8 cellular contexts compared by ENCODE assay signal in the genomic region with DNA sequence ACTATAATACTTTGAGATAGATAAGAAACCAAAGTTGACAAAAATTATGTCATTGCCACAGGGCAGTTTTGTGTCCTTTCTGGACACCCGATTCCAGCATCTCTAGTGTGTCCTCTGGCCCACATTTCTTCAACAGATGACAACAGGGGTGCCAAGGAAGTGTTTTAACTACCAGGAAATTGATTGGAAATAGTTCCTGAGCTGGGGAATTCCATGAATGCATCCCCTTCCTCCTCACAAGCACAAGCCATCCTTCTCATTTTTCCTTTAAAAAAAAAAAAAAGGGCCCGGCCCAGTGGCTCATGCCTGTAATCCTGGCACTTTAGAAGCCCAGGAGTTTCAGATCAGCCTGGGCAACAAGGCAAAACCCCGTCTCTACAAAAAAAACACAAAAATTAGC. TPM values are rescaled to one million over a fixed set of nuclear protein-coding genes. Genes with fewer than 3 reads are reported as not detected.
DNase-seq lines count a peak whose midpoint lies in the region; ATAC-seq and TF ChIP-seq lines count a peak whose summit lies in the region.

No MANE protein-coding gene starts in this region.

- H3K4me3 ChIP-seq in HUES48 (ENCODE audit: low read depth, low read length) (peak overlapping the region; percentile 87), iPS-20b (ENCODE audit: low read length) (peak overlapping the region; percentile 59), spleen (peak overlapping the region in 6 of 8 donors; percentile 78 to 91 (median 83))

- peaks cover 32% of the 10 kb centered on the region for H3K36me3 ChIP-seq in HUES48 (ENCODE audit: control insufficient read depth, insufficient read depth, low read length)
- peaks cover 31% of the 10 kb centered on the region for H3K36me3 ChIP-seq in iPS-20b (ENCODE audit: insufficient read depth, low read depth, low read length)
- peaks cover 5 to 54% (median 28%) of the 10 kb centered on the region in 6 donors for H3K36me3 ChIP-seq in spleen

- ATAC-seq in activated T-helper 17 cell treated with anti-CD3 and anti-CD28 coated beads, Interleukin-2, amount 50 U/mL, for 72 hours (replicated peaks) = no peak
- ATAC-seq in GM19328 (IDR thresholded peaks at IDR 0.05; ENCODE audit: unreplicated experiment) = no peak

- peaks cover 9% of the 10 kb centered on the region; the same call in 1 of the 2 replicates for H3K4me1 ChIP-seq in HUES48 (ENCODE audit: control insufficient read depth, insufficient read depth, low read length)
- peaks cover 5% of the 10 kb centered on the region; the same call in 1 of the 2 replicates for H3K4me1 ChIP-seq in iPS-20b (ENCODE audit: insufficient read depth, low read length)
- H3K4me1 ChIP-seq in spleen = peaks cover 13 to 35% (median 20%) of the 10 kb centered on the region in 6 donors

- H3K9me3 ChIP-seq in HUES48 (ENCODE audit: control insufficient read depth, insufficient read depth, low read length) (no peaks in the 10 kb centered on the region), iPS-20b (ENCODE audit: insufficient read depth, low read depth, low read length) (no peaks in the 10 kb centered on the region), spleen (no peaks in the 10 kb centered on the region)

- intact Hi-C loops in spleen (cut with DNase I; ENCODE audit: low total_unique reads) = no loop called here

- H3K27me3 ChIP-seq in HUES48 (ENCODE audit: control insufficient read depth, insufficient read depth, low read length) = no peaks in the 10 kb centered on the region
- no peaks in the 10 kb centered on the region for H3K27me3 ChIP-seq in iPS-20b (ENCODE audit: insufficient read depth, low read length)
- H3K27me3 ChIP-seq in spleen (replicated peaks in 1 of 7) = no peaks in the 10 kb centered on the region

- H3K27ac Mint-ChIP-seq in activated T-helper 17 cell treated with anti-CD3 and anti-CD28 coated beads, Interleukin-2, amount 50 U/mL, for 72 hours = peak overlapping the region; percentile 91

- no peaks in the 10 kb centered on the region for H3K27me3 Mint-ChIP-seq in activated T-helper 17 cell treated with anti-CD3 and anti-CD28 coated beads, Interleukin-2, amount 50 U/mL, for 72 hours

- no peaks in the 10 kb centered on the region for H3K4me1 Mint-ChIP-seq in activated T-helper 17 cell treated with anti-CD3 and anti-CD28 coated beads, Interleukin-2, amount 50 U/mL, for 72 hours

- peak overlapping the region; percentile 97 for H3K4me3 Mint-ChIP-seq in activated T-helper 17 cell treated with anti-CD3 and anti-CD28 coated beads, Interleukin-2, amount 50 U/mL, for 72 hours

- H3K36me3 Mint-ChIP-seq in activated T-helper 17 cell treated with anti-CD3 and anti-CD28 coated beads, Interleukin-2, amount 50 U/mL, for 72 hours (ENCODE audit: low read depth) = peaks cover 80% of the 10 kb centered on the region

- H3K9me3 Mint-ChIP-seq in activated T-helper 17 cell treated with anti-CD3 and anti-CD28 coated beads, Interleukin-2, amount 50 U/mL, for 72 hours = no peaks in the 10 kb centered on the region

- TF ChIP-seq CTCF in spleen (IDR thresholded peaks at IDR 0.05 in 8 of 11, conservative IDR thresholded peaks at IDR 0.05 in 3 of 11) = no peak

- DNase-seq in spleen (no peak), COR-L47 (lab: John Stamatoyannopoulos, UW) (no peak), ecto neural progenitor cell (ENCODE audit: low spot score) (no peak), A172 (ENCODE audit: low spot score) (no peak)

- WGBS in spleen, 5 donors = 70 to 75% (median 70%) methylated on average over 3 of the region's 3 CpGs

- TF ChIP-seq POLR2A in spleen (IDR thresholded peaks at IDR 0.05) = no peak

- H3K27ac ChIP-seq in HUES48 (ENCODE audit: low read depth, low read length) (peak overlapping the region; percentile 95), iPS-20b (ENCODE audit: low read length) (no peak overlapping the region), spleen (peak overlapping the region; percentile 78 to 95 (median 92))

- peak overlapping the region; percentile 23; the same call in 1 of the 2 replicates for H3K9ac ChIP-seq in HUES48 (ENCODE audit: low read depth, low read length)
- peak overlapping the region; percentile 71; the same call in 1 of the 2 replicates for H3K9ac ChIP-seq in iPS-20b (ENCODE audit: low read depth, low read length)

RNA-seq across cellular contexts. Expression of gene B3GAT3, which starts 0.7 kb away (rescaled TPM):
- 10 to 100 TPM; 60.5 to 71.9 TPM for total RNA-seq in activated T-helper 17 cell treated with anti-CD3 and anti-CD28 coated beads, Interleukin-2, amount 50 U/mL, for 72 hours
- total RNA-seq in spleen = 10 to 100 TPM; 25.2 to 43.7 (median 37.1) TPM
- polyA plus RNA-seq in spleen = 10 to 100 TPM; 41.9 to 65.7 (median 63.1) TPM
- 58.9 and 67.7 TPM in 2 replicates for total RNA-seq in A172 (2014; rRNA removed; shearing (Covaris generic))

RNA-seq across cellular contexts. Expression of gene ROM1, which starts 9.4 kb away (rescaled TPM):
- total RNA-seq in activated T-helper 17 cell treated with anti-CD3 and anti-CD28 coated beads, Interleukin-2, amount 50 U/mL, for 72 hours = 1 to 10 TPM; 2.0 to 3.0 TPM
- 1 to 10 TPM; 4.3 to 8.8 (median 5.6) TPM for total RNA-seq in spleen
- polyA plus RNA-seq in spleen = 10 to 100 TPM in 1 of 3 donors, 1 to 10 TPM in 2; 4.2 to 15.0 (median 6.1) TPM
- total RNA-seq in A172 (2014; rRNA removed; shearing (Covaris generic)) = 3.4 and 6.4 TPM in 2 replicates

RNA-seq across cellular contexts. Expression of gene EML3, which starts 9.9 kb away (rescaled TPM):
- 100 to 1,000 TPM; 122 to 130 TPM for total RNA-seq in activated T-helper 17 cell treated with anti-CD3 and anti-CD28 coated beads, Interleukin-2, amount 50 U/mL, for 72 hours
- 100 to 1,000 TPM in 5 of 7 donors, 10 to 100 TPM in 2; 46.7 to 159 (median 116) TPM for total RNA-seq in spleen
- polyA plus RNA-seq in spleen = 100 to 1,000 TPM in 1 of 3 donors, 10 to 100 TPM in 2; 51.0 to 116 (median 78.6) TPM
- 16.0 and 19.5 TPM in 2 replicates for total RNA-seq in A172 (2014; rRNA removed; shearing (Covaris generic))

RNA-seq across cellular contexts. Expression of gene MTA2, which starts 20.8 kb away (rescaled TPM):
- total RNA-seq in activated T-helper 17 cell treated with anti-CD3 and anti-CD28 coated beads, Interleukin-2, amount 50 U/mL, for 72 hours = 100 to 1,000 TPM; 142 to 198 TPM
- 100 to 1,000 TPM; 102 to 154 (median 114) TPM for total RNA-seq in spleen
- 10 to 100 TPM; 55.3 to 94.6 (median 58.5) TPM for polyA plus RNA-seq in spleen
- total RNA-seq in A172 (2014; rRNA removed; shearing (Covaris generic)) = 114 and 139 TPM in 2 replicates

RNA-seq across cellular contexts. Expression of gene GANAB, which starts 23.9 kb away (rescaled TPM):
- 100 to 1,000 TPM; 226 to 266 TPM for total RNA-seq in activated T-helper 17 cell treated with anti-CD3 and anti-CD28 coated beads, Interleukin-2, amount 50 U/mL, for 72 hours
- 100 to 1,000 TPM; 122 to 245 (median 198) TPM for total RNA-seq in spleen
- polyA plus RNA-seq in spleen = 10 to 100 TPM; 49.0 to 72.4 (median 53.6) TPM
- 184 and 257 TPM in 2 replicates for total RNA-seq in A172 (2014; rRNA removed; shearing (Covaris generic))
